In the genomic region with DNA sequence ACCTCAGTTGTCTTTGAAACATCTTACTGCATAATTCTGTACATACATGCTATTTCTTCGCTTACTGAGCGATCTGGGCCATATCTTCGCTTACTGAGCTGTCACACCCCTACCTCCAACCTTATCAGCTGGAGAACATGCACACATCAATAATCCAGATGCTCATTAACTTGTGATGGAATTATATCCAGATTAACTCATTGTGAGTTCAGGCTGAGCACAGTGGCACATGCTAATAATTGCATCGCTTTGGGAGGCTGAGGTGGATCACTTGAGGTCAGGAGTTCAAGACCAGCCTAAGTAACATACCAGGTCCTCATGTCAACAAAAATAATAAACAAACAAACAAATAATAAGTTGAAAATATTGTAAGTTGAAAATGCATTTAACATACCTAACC, we compare ENCODE assay signal across 1 cellular context.
TF ChIP-seq lines count a peak whose summit lies in the region.

No MANE protein-coding gene starts in this region.

TF ChIP-seq in K562, 482 proteins besides CTCF, POLR2A, EP300 and RAD21 (continued from another document and continues in another):
- TF ChIP-seq, protein P1, sequence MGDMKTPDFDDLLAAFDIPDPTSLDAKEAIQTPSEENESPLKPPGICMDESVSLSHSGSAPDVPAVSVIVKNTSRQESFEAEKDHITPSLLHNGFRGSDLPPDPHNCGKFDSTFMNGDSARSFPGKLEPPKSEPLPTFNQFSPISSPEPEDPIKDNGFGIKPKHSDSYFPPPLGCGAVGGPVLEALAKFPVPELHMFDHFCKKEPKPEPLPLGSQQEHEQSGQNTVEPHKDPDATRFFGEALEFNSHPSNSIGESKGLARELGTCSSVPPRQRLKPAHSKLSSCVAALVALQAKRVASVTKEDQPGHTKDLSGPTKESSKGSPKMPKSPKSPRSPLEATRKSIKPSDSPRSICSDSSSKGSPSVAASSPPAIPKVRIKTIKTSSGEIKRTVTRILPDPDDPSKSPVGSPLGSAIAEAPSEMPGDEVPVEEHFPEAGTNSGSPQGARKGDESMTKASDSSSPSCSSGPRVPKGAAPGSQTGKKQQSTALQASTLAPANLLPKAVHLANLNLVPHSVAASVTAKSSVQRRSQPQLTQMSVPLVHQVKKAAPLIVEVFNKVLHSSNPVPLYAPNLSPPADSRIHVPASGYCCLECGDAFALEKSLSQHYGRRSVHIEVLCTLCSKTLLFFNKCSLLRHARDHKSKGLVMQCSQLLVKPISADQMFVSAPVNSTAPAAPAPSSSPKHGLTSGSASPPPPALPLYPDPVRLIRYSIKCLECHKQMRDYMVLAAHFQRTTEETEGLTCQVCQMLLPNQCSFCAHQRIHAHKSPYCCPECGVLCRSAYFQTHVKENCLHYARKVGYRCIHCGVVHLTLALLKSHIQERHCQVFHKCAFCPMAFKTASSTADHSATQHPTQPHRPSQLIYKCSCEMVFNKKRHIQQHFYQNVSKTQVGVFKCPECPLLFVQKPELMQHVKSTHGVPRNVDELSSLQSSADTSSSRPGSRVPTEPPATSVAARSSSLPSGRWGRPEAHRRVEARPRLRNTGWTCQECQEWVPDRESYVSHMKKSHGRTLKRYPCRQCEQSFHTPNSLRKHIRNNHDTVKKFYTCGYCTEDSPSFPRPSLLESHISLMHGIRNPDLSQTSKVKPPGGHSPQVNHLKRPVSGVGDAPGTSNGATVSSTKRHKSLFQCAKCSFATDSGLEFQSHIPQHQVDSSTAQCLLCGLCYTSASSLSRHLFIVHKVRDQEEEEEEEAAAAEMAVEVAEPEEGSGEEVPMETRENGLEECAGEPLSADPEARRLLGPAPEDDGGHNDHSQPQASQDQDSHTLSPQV (IDR thresholded peaks at IDR 0.05), result no peak
- TF ChIP-seq U2AF1 (optimal IDR thresholded peaks at IDR 0.05; ENCODE audit: low read depth, low read length) (no peak), PTRF (tag; IDR thresholded peaks at IDR 0.05) (no peak), PHB (CRISPR knock-in tag; IDR thresholded peaks at IDR 0.05) (no peak), TAL1 (IDR thresholded peaks at IDR 0.05) (peak; percentile 82), ZNF436 (CRISPR knock-in tag; IDR thresholded peaks at IDR 0.05) (no peak), CHD4 (IDR thresholded peaks at IDR 0.05; ENCODE audit: insufficient read depth, insufficient replicate concordance, low read depth, low read length, poor library complexity, severe bottlenecking) (no peak), KLF1 (tag; IDR thresholded peaks at IDR 0.05) (no peak), TCF3 (CRISPR knock-in tag; IDR thresholded peaks at IDR 0.05) (peak; percentile 87), RCOR1 (IDR thresholded peaks at IDR 0.05; ENCODE audit: borderline replicate concordance in 1 of 2, low read depth in 2 of 2, low read length in 2 of 2) (peak in 1 of 2 experiments; percentile 71; a peak in 1 of 4 replicates), SMC3 (conservative IDR thresholded peaks at IDR 0.05; ENCODE audit: insufficient read depth, low read depth, low read length) (no peak), MTA3 (IDR thresholded peaks at IDR 0.05; ENCODE audit: borderline replicate concordance) (0 out of 2 replicates have a peak, but pooled peaks have one; percentile 33), ZNF431 (CRISPR knock-in tag; IDR thresholded peaks at IDR 0.05) (no peak), POLR2H (tag; IDR thresholded peaks at IDR 0.05; ENCODE audit: low read depth) (0 out of 2 replicates have a peak, but pooled peaks have one; percentile 40), ZNF274 (IDR thresholded peaks at IDR 0.05; ENCODE audit: borderline replicate concordance, low read depth, low read length) (no peak), BDP1 (IDR thresholded peaks at IDR 0.05; ENCODE audit: insufficient read depth, insufficient read length) (no peak), SMARCE1 (IDR thresholded peaks at IDR 0.05) (peak; percentile 35; the same call in 1 of the 2 replicates), SNRNP70 (optimal IDR thresholded peaks at IDR 0.05; ENCODE audit: low read depth, low read length) (no peak), MTA1 (IDR thresholded peaks at IDR 0.05; ENCODE audit: borderline replicate concordance) (no peak), HIVEP1 (CRISPR knock-in tag; IDR thresholded peaks at IDR 0.05) (no peak), PHF20 (IDR thresholded peaks at IDR 0.05; ENCODE audit: partially characterized antibody) (no peak), CCNT2 (IDR thresholded peaks at IDR 0.05; ENCODE audit: borderline replicate concordance, extremely low read depth, insufficient read length, low read depth, low read length) (peak; percentile 35), ZKSCAN3 (CRISPR knock-in tag; IDR thresholded peaks at IDR 0.05) (no peak)
- TF ChIP-seq, protein P2, sequence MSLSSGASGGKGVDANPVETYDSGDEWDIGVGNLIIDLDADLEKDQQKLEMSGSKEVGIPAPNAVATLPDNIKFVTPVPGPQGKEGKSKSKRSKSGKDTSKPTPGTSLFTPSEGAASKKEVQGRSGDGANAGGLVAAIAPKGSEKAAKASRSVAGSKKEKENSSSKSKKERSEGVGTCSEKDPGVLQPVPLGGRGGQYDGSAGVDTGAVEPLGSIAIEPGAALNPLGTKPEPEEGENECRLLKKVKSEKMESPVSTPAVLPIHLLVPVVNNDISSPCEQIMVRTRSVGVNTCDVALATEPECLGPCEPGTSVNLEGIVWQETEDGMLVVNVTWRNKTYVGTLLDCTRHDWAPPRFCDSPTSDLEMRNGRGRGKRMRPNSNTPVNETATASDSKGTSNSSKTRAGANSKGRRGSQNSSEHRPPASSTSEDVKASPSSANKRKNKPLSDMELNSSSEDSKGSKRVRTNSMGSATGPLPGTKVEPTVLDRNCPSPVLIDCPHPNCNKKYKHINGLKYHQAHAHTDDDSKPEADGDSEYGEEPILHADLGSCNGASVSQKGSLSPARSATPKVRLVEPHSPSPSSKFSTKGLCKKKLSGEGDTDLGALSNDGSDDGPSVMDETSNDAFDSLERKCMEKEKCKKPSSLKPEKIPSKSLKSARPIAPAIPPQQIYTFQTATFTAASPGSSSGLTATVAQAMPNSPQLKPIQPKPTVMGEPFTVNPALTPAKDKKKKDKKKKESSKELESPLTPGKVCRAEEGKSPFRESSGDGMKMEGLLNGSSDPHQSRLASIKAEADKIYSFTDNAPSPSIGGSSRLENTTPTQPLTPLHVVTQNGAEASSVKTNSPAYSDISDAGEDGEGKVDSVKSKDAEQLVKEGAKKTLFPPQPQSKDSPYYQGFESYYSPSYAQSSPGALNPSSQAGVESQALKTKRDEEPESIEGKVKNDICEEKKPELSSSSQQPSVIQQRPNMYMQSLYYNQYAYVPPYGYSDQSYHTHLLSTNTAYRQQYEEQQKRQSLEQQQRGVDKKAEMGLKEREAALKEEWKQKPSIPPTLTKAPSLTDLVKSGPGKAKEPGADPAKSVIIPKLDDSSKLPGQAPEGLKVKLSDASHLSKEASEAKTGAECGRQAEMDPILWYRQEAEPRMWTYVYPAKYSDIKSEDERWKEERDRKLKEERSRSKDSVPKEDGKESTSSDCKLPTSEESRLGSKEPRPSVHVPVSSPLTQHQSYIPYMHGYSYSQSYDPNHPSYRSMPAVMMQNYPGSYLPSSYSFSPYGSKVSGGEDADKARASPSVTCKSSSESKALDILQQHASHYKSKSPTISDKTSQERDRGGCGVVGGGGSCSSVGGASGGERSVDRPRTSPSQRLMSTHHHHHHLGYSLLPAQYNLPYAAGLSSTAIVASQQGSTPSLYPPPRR (CRISPR knock-in tag; IDR thresholded peaks at IDR 0.05; ENCODE audit: borderline replicate concordance), result no peak
- TF ChIP-seq, protein P3, sequence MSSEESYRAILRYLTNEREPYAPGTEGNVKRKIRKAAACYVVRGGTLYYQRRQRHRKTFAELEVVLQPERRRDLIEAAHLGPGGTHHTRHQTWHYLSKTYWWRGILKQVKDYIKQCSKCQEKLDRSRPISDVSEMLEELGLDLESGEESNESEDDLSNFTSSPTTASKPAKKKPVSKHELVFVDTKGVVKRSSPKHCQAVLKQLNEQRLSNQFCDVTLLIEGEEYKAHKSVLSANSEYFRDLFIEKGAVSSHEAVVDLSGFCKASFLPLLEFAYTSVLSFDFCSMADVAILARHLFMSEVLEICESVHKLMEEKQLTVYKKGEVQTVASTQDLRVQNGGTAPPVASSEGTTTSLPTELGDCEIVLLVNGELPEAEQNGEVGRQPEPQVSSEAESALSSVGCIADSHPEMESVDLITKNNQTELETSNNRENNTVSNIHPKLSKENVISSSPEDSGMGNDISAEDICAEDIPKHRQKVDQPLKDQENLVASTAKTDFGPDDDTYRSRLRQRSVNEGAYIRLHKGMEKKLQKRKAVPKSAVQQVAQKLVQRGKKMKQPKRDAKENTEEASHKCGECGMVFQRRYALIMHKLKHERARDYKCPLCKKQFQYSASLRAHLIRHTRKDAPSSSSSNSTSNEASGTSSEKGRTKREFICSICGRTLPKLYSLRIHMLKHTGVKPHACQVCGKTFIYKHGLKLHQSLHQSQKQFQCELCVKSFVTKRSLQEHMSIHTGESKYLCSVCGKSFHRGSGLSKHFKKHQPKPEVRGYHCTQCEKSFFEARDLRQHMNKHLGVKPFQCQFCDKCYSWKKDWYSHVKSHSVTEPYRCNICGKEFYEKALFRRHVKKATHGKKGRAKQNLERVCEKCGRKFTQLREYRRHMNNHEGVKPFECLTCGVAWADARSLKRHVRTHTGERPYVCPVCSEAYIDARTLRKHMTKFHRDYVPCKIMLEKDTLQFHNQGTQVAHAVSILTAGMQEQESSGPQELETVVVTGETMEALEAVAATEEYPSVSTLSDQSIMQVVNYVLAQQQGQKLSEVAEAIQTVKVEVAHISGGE (CRISPR knock-in tag; IDR thresholded peaks at IDR 0.05), result no peak
- TF ChIP-seq, protein P4, sequence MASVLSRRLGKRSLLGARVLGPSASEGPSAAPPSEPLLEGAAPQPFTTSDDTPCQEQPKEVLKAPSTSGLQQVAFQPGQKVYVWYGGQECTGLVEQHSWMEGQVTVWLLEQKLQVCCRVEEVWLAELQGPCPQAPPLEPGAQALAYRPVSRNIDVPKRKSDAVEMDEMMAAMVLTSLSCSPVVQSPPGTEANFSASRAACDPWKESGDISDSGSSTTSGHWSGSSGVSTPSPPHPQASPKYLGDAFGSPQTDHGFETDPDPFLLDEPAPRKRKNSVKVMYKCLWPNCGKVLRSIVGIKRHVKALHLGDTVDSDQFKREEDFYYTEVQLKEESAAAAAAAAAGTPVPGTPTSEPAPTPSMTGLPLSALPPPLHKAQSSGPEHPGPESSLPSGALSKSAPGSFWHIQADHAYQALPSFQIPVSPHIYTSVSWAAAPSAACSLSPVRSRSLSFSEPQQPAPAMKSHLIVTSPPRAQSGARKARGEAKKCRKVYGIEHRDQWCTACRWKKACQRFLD (CRISPR knock-in tag; IDR thresholded peaks at IDR 0.05), result no peak
- TF ChIP-seq, protein P5, sequence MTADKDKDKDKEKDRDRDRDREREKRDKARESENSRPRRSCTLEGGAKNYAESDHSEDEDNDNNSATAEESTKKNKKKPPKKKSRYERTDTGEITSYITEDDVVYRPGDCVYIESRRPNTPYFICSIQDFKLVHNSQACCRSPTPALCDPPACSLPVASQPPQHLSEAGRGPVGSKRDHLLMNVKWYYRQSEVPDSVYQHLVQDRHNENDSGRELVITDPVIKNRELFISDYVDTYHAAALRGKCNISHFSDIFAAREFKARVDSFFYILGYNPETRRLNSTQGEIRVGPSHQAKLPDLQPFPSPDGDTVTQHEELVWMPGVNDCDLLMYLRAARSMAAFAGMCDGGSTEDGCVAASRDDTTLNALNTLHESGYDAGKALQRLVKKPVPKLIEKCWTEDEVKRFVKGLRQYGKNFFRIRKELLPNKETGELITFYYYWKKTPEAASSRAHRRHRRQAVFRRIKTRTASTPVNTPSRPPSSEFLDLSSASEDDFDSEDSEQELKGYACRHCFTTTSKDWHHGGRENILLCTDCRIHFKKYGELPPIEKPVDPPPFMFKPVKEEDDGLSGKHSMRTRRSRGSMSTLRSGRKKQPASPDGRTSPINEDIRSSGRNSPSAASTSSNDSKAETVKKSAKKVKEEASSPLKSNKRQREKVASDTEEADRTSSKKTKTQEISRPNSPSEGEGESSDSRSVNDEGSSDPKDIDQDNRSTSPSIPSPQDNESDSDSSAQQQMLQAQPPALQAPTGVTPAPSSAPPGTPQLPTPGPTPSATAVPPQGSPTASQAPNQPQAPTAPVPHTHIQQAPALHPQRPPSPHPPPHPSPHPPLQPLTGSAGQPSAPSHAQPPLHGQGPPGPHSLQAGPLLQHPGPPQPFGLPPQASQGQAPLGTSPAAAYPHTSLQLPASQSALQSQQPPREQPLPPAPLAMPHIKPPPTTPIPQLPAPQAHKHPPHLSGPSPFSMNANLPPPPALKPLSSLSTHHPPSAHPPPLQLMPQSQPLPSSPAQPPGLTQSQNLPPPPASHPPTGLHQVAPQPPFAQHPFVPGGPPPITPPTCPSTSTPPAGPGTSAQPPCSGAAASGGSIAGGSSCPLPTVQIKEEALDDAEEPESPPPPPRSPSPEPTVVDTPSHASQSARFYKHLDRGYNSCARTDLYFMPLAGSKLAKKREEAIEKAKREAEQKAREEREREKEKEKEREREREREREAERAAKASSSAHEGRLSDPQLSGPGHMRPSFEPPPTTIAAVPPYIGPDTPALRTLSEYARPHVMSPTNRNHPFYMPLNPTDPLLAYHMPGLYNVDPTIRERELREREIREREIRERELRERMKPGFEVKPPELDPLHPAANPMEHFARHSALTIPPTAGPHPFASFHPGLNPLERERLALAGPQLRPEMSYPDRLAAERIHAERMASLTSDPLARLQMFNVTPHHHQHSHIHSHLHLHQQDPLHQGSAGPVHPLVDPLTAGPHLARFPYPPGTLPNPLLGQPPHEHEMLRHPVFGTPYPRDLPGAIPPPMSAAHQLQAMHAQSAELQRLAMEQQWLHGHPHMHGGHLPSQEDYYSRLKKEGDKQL (CRISPR knock-in tag; IDR thresholded peaks at IDR 0.05; ENCODE audit: borderline replicate concordance), result no peak
- TF ChIP-seq, protein P6, sequence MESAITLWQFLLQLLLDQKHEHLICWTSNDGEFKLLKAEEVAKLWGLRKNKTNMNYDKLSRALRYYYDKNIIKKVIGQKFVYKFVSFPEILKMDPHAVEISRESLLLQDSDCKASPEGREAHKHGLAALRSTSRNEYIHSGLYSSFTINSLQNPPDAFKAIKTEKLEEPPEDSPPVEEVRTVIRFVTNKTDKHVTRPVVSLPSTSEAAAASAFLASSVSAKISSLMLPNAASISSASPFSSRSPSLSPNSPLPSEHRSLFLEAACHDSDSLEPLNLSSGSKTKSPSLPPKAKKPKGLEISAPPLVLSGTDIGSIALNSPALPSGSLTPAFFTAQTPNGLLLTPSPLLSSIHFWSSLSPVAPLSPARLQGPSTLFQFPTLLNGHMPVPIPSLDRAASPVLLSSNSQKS (CRISPR knock-in tag; IDR thresholded peaks at IDR 0.05), result no peak
- TF ChIP-seq, protein P7, sequence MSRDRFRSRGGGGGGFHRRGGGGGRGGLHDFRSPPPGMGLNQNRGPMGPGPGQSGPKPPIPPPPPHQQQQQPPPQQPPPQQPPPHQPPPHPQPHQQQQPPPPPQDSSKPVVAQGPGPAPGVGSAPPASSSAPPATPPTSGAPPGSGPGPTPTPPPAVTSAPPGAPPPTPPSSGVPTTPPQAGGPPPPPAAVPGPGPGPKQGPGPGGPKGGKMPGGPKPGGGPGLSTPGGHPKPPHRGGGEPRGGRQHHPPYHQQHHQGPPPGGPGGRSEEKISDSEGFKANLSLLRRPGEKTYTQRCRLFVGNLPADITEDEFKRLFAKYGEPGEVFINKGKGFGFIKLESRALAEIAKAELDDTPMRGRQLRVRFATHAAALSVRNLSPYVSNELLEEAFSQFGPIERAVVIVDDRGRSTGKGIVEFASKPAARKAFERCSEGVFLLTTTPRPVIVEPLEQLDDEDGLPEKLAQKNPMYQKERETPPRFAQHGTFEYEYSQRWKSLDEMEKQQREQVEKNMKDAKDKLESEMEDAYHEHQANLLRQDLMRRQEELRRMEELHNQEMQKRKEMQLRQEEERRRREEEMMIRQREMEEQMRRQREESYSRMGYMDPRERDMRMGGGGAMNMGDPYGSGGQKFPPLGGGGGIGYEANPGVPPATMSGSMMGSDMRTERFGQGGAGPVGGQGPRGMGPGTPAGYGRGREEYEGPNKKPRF (IDR thresholded peaks at IDR 0.05; ENCODE audit: low read depth, low read length), result no peak
- TF ChIP-seq, protein P8, sequence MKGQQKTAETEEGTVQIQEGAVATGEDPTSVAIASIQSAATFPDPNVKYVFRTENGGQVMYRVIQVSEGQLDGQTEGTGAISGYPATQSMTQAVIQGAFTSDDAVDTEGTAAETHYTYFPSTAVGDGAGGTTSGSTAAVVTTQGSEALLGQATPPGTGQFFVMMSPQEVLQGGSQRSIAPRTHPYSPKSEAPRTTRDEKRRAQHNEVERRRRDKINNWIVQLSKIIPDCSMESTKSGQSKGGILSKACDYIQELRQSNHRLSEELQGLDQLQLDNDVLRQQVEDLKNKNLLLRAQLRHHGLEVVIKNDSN (CRISPR knock-in tag; IDR thresholded peaks at IDR 0.05), result no peak
